9 cellular contexts compared by ENCODE assay signal in the genomic region with DNA sequence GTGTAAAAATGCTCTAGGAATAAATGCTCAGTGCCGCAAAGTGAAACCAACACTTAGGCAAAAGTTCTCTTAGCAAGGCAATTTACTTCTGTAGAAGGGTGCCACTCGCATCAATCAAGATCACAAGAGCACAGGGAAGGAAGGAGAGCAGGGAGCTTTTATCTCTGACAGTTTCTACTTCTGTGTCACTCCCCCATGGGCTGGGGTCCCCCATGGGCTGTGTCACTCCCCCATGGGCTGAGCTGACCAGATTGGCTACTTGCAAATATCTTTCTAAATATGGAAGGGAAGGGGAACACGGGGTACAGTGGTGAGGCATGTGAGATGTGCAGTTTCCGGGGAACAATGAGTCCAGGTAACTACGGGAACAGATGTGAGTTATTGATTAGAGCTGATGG. TPM values are rescaled to one million over a fixed set of nuclear protein-coding genes. Genes with fewer than 3 reads are reported as not detected.
A peak's percentile ranks its signal among the peaks of the same experiment; 100 is the strongest.
DNase-seq lines count a peak whose midpoint lies in the region; ATAC-seq and TF ChIP-seq lines count a peak whose summit lies in the region.
"Had no signal": no experiment of that assay in that cellular context is flagged by ENCODE, and none has a peak within 500 bp of the region (broad histone marks: within the 10 kb centered on the region; RNA-seq: fewer than 3 reads in every experiment).

No MANE protein-coding gene starts in this region.

- H3K27ac ChIP-seq in upper lobe of left lung = no peak overlapping the region
- H3K27ac ChIP-seq: VCaP had no signal

- H3K27me3 Mint-ChIP-seq in activated T-helper 1 cell treated with anti-CD3 and anti-CD28 coated beads, Interleukin-12 subunit alpha, Interleukin-12 subunit beta, Interleukin-2, Interleukin-4 antibody, amounts not matched to agents 30 ng/mL and 10 ng/mL and 1 ng/mL, durations not matched to agents 14 hours and 24 hours and 36 hours (ENCODE audit: insufficient read depth) = peaks cover 23% of the 10 kb centered on the region

- peaks cover 15% of the 10 kb centered on the region for H3K4me1 Mint-ChIP-seq in activated T-helper 1 cell treated with anti-CD3 and anti-CD28 coated beads, Interleukin-12 subunit alpha, Interleukin-12 subunit beta, Interleukin-2, Interleukin-4 antibody, amounts not matched to agents 30 ng/mL and 10 ng/mL and 1 ng/mL, durations not matched to agents 14 hours and 24 hours and 36 hours (ENCODE audit: low read depth)

- H3K9me3 ChIP-seq in upper lobe of left lung = peaks cover 0 to 2% (median 0%) of the 10 kb centered on the region in 4 donors

- DNase-seq in activated T-helper 1 cell treated with anti-CD3 and anti-CD28 coated beads, Interleukin-12 subunit alpha, Interleukin-12 subunit beta, Interleukin-2, Interleukin-4 antibody, amounts not matched to agents 30 ng/mL and 10 ng/mL and 1 ng/mL, durations not matched to agents 14 hours and 24 hours and 36 hours (ENCODE audit: low spot score) = no peak
- DNase-seq in left kidney (ENCODE audit: low read depth, low spot score) = peak; percentile 2
- DNase-seq in upper lobe of left lung = no peak
- DNase-seq in NCI-H748 treated with DMSO at 0.1 percent for 48 hours (lab: John Stamatoyannopoulos, UW) = no peak

- no peaks in the 10 kb centered on the region for H3K36me3 Mint-ChIP-seq in activated T-helper 1 cell treated with anti-CD3 and anti-CD28 coated beads, Interleukin-12 subunit alpha, Interleukin-12 subunit beta, Interleukin-2, Interleukin-4 antibody, amounts not matched to agents 30 ng/mL and 10 ng/mL and 1 ng/mL, durations not matched to agents 14 hours and 24 hours and 36 hours (ENCODE audit: low read depth)

- WGBS in upper lobe of left lung, 2 donors = 23 to 32% methylated on average over 5 of the region's 5 CpGs

- peak overlapping the region in 3 of 4 donors; percentile 46 to 53 (median 52) for H3K4me3 ChIP-seq in upper lobe of left lung

- intact Hi-C loops in activated T-helper 1 cell treated with anti-CD3 and anti-CD28 coated beads, Interleukin-12 subunit alpha, Interleukin-12 subunit beta, Interleukin-2, Interleukin-4 antibody, amounts not matched to agents 30 ng/mL and 10 ng/mL and 1 ng/mL, durations not matched to agents 14 hours and 24 hours and 36 hours (cut with micrococcal nuclease) = loop anchor here (5.0 to 10.0 kb wide), 2 partner anchors 427 to 546 kb away; a partner anchor contains a TSS

- TF ChIP-seq EP300 in upper lobe of left lung (IDR thresholded peaks at IDR 0.05) = no peak

- TF ChIP-seq CTCF in upper lobe of left lung (IDR thresholded peaks at IDR 0.05) = no peak

- peaks cover 0 to 14% (median 3%) of the 10 kb centered on the region in 4 donors for H3K4me1 ChIP-seq in upper lobe of left lung

- no peak for TF ChIP-seq POLR2A in upper lobe of left lung (IDR thresholded peaks at IDR 0.05)

- H3K27me3 ChIP-seq in upper lobe of left lung = no peaks in the 10 kb centered on the region

- H3K36me3 ChIP-seq in upper lobe of left lung = no peaks in the 10 kb centered on the region

- peak overlapping the region; percentile 85 for H3K4me3 Mint-ChIP-seq in activated T-helper 1 cell treated with anti-CD3 and anti-CD28 coated beads, Interleukin-12 subunit alpha, Interleukin-12 subunit beta, Interleukin-2, Interleukin-4 antibody, amounts not matched to agents 30 ng/mL and 10 ng/mL and 1 ng/mL, durations not matched to agents 14 hours and 24 hours and 36 hours

- ATAC-seq in GM19035 (IDR thresholded peaks at IDR 0.05; ENCODE audit: unreplicated experiment) = peak; percentile 25
- peak; percentile 27 for ATAC-seq in HG02943 (IDR thresholded peaks at IDR 0.05; ENCODE audit: low read depth, unreplicated experiment)
- ATAC-seq in upper lobe of left lung (ENCODE audit: low FRiP score in 2 of 2) = peak; percentile 31 to 37
- ATAC-seq in HG02973 (IDR thresholded peaks at IDR 0.05; ENCODE audit: unreplicated experiment) = no peak
- no peak for ATAC-seq in HG03442 (IDR thresholded peaks at IDR 0.05; ENCODE audit: unreplicated experiment)

- H3K27ac Mint-ChIP-seq in activated T-helper 1 cell treated with anti-CD3 and anti-CD28 coated beads, Interleukin-12 subunit alpha, Interleukin-12 subunit beta, Interleukin-2, Interleukin-4 antibody, amounts not matched to agents 30 ng/mL and 10 ng/mL and 1 ng/mL, durations not matched to agents 14 hours and 24 hours and 36 hours = no peak overlapping the region

- peaks cover 2% of the 10 kb centered on the region for H3K9me3 Mint-ChIP-seq in activated T-helper 1 cell treated with anti-CD3 and anti-CD28 coated beads, Interleukin-12 subunit alpha, Interleukin-12 subunit beta, Interleukin-2, Interleukin-4 antibody, amounts not matched to agents 30 ng/mL and 10 ng/mL and 1 ng/mL, durations not matched to agents 14 hours and 24 hours and 36 hours

RNA-seq across cellular contexts. Expression of a gene that starts 0.4 kb away (rescaled TPM):
- total RNA-seq in activated T-helper 1 cell treated with anti-CD3 and anti-CD28 coated beads, Interleukin-12 subunit alpha, Interleukin-12 subunit beta, Interleukin-2, Interleukin-4 antibody, amounts not matched to agents 30 ng/mL and 10 ng/mL and 1 ng/mL, durations not matched to agents 14 hours and 24 hours and 36 hours = not detected in 2 replicates
- total RNA-seq in upper lobe of left lung = not detected

RNA-seq across cellular contexts. Expression of a gene that starts 18.1 kb away (rescaled TPM):
- total RNA-seq in activated T-helper 1 cell treated with anti-CD3 and anti-CD28 coated beads, Interleukin-12 subunit alpha, Interleukin-12 subunit beta, Interleukin-2, Interleukin-4 antibody, amounts not matched to agents 30 ng/mL and 10 ng/mL and 1 ng/mL, durations not matched to agents 14 hours and 24 hours and 36 hours = not detected in 2 replicates
- total RNA-seq in upper lobe of left lung = under 1 TPM in 1 of 6 donors, not detected in 5; 0.20 TPM

RNA-seq across cellular contexts. Expression of a gene that starts 26.0 kb away (rescaled TPM):
- not detected in 2 replicates for total RNA-seq in activated T-helper 1 cell treated with anti-CD3 and anti-CD28 coated beads, Interleukin-12 subunit alpha, Interleukin-12 subunit beta, Interleukin-2, Interleukin-4 antibody, amounts not matched to agents 30 ng/mL and 10 ng/mL and 1 ng/mL, durations not matched to agents 14 hours and 24 hours and 36 hours
- total RNA-seq in upper lobe of left lung = not detected

RNA-seq across cellular contexts. Expression of a gene that starts 32.6 kb away (rescaled TPM):
- total RNA-seq in activated T-helper 1 cell treated with anti-CD3 and anti-CD28 coated beads, Interleukin-12 subunit alpha, Interleukin-12 subunit beta, Interleukin-2, Interleukin-4 antibody, amounts not matched to agents 30 ng/mL and 10 ng/mL and 1 ng/mL, durations not matched to agents 14 hours and 24 hours and 36 hours = not detected in 2 replicates
- total RNA-seq in upper lobe of left lung = not detected

RNA-seq across cellular contexts. Expression of a gene that starts 48.4 kb away (rescaled TPM):
- total RNA-seq in activated T-helper 1 cell treated with anti-CD3 and anti-CD28 coated beads, Interleukin-12 subunit alpha, Interleukin-12 subunit beta, Interleukin-2, Interleukin-4 antibody, amounts not matched to agents 30 ng/mL and 10 ng/mL and 1 ng/mL, durations not matched to agents 14 hours and 24 hours and 36 hours = not detected in 2 replicates
- not detected for total RNA-seq in upper lobe of left lung

Comparison
In these comparisons a context has a peak if more than half of its experiments do, and no peak if none do; other contexts are left out.
1. ATAC-seq: peak in GM19035 (single experiment), HG02943 (single experiment) and upper lobe of left lung (2 of 2); none in HG02973 (single experiment) and HG03442 (single experiment).